ENCODE assay signal across 8 cellular contexts in genomic region chr1:166020229-166020628, GRCh38.
"Had no signal": no experiment of that assay in that cellular context is flagged by ENCODE, and none has a peak within 500 bp of the region (broad histone marks: within the 10 kb centered on the region; RNA-seq: fewer than 3 reads in every experiment).

No MANE protein-coding gene starts in this region.

- H2AFZ ChIP-seq: GM23248 had no signal

- H3K9me3 ChIP-seq: HAP-1 had no signal

- H3K4me3 ChIP-seq: GM23248, HAP-1 had no signal

- H3K4me1 ChIP-seq: HAP-1 had no signal

- H3K27ac ChIP-seq: GM23248, HL-60 had no signal

- DNase-seq: GM23248, GOT3, H7, HFFc6, KBM-7 had no signal

- ATAC-seq: HCT116 had no signal

- H3K9ac ChIP-seq: GM23248 had no signal

- H3K36me3 ChIP-seq: HAP-1 had no signal
